Comparison of ENCODE assay signal across 11 cellular contexts in the genomic region with DNA sequence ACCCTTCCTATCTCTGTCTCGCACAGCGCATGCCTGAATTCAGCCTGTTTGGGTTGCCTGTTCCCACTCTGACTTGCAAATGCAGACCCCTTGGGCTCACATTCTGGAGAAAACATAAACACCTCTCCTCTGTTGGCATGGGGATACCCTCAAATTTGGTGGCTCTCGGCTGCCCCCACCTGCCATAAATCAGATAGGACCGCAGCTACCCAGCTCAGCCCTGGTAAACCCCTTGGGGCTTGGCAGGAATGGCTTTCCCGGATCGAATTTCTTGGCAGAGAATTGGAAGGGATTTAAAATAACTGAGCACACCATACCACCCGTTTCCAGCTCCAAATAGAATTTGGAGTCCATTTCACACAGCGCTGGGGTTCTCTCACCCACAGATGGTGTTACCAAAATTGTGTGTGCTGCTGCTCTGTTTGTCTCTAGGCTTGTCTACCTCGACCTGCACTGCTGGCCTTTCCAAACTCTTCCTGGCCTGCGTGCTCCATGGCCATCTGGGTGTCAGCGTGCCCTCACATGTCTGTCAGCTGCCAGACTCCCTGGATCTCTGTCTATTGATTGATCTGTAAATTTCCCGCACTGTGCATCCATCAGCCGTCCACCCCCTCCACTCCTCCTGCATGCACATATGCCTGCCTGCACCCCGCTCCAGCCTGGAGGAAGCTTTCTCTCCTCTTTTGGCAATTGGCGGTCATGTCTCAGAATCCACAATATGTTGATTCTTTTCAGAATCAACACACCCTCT.
A peak's percentile ranks its signal among the peaks of the same experiment; 100 is the strongest.
DNase-seq lines count a peak whose midpoint lies in the region; ATAC-seq, FAIRE-seq and TF ChIP-seq lines count a peak whose summit lies in the region.
"Had no signal": no experiment of that assay in that cellular context is flagged by ENCODE, and none has a peak within 500 bp of the region (broad histone marks: within the 10 kb centered on the region; RNA-seq: fewer than 3 reads in every experiment).

No MANE protein-coding gene starts in this region.

- POLR2A ChIA-PET in GM10248 (lab: Yijun Ruan, JAX) = no interaction called here

- H3K9me3 ChIP-seq in WERI-Rb-1 (ENCODE audit: severe bottlenecking) (no peaks in the 10 kb centered on the region), right cardiac atrium (ENCODE audit: control insufficient read depth, low read length) (no peaks in the 10 kb centered on the region)

- ATAC-seq in right cardiac atrium = peak; percentile 60 to 66
- peak; percentile 8 for ATAC-seq in stimulated activated effector memory CD8-positive, alpha-beta T cell treated with anti-CD3 and anti-CD28 coated beads, Interleukin-12 subunit alpha, Interleukin-12 subunit beta, amount 100 ng/mL, for 72 hours
- ATAC-seq: left colon had no signal

- TF ChIP-seq CTCF in WERI-Rb-1 (IDR thresholded peaks at IDR 0.05; ENCODE audit: low read depth, low read length) (peak; percentile 62; the same call in 1 of the 2 replicates), GM10248 (IDR thresholded peaks at IDR 0.05; ENCODE audit: control extremely low read depth, extremely low read depth, low read depth, missing control alignments) (no peak)

- FAIRE-seq in urothelium cell line (lab: Jason Lieb, UNC) = no peak
- FAIRE-seq: A204.1 had no signal

- H3K4me1 Mint-ChIP-seq in stimulated activated effector memory CD8-positive, alpha-beta T cell treated with anti-CD3 and anti-CD28 coated beads, Interleukin-12 subunit alpha, Interleukin-12 subunit beta, amount 100 ng/mL, for 72 hours = no peaks in the 10 kb centered on the region
- H3K4me1 Mint-ChIP-seq: central memory CD8-positive, alpha-beta T cell had no signal

- H3K27ac ChIP-seq in WERI-Rb-1 = peak overlapping the region; percentile 34
- H3K27ac ChIP-seq in right cardiac atrium (ENCODE audit: low read length) = no peak overlapping the region

- peak in 2 of 3 experiments; percentile 23 to 67 for DNase-seq in NCI-H1417 (lab: John Stamatoyannopoulos, UW)
- no peak for DNase-seq in NCI-H1417 treated with DMSO at 0.1 percent for 48 hours (lab: John Stamatoyannopoulos, UW)
- DNase-seq in WERI-Rb-1 = peak; percentile 75
- no peak for DNase-seq in right cardiac atrium
- DNase-seq in stimulated activated effector memory CD8-positive, alpha-beta T cell treated with anti-CD3 and anti-CD28 coated beads, Interleukin-12 subunit alpha, Interleukin-12 subunit beta, amount 100 ng/mL, for 72 hours (ENCODE audit: low spot score in 2 of 2) = no peak
- no peak for DNase-seq in GM10248 (ENCODE audit: extremely low spot score)
- no peak for DNase-seq in urothelium cell line (ENCODE audit: low spot score)
- no peak for DNase-seq in OCI-M1 (lab: John Stamatoyannopoulos, UW)
- DNase-seq: left colon had no signal

- no peaks in the 10 kb centered on the region for H3K36me3 ChIP-seq in WERI-Rb-1

- 36% methylated on average over 15 of the region's 15 CpGs for WGBS in right cardiac atrium

- peaks cover 10% of the 10 kb centered on the region for H3K9me3 Mint-ChIP-seq in stimulated activated effector memory CD8-positive, alpha-beta T cell treated with anti-CD3 and anti-CD28 coated beads, Interleukin-12 subunit alpha, Interleukin-12 subunit beta, amount 100 ng/mL, for 72 hours

- no peaks in the 10 kb centered on the region for H3K36me3 Mint-ChIP-seq in stimulated activated effector memory CD8-positive, alpha-beta T cell treated with anti-CD3 and anti-CD28 coated beads, Interleukin-12 subunit alpha, Interleukin-12 subunit beta, amount 100 ng/mL, for 72 hours

- no peak overlapping the region for H3K27ac Mint-ChIP-seq in stimulated activated effector memory CD8-positive, alpha-beta T cell treated with anti-CD3 and anti-CD28 coated beads, Interleukin-12 subunit alpha, Interleukin-12 subunit beta, amount 100 ng/mL, for 72 hours

- CTCF ChIA-PET in GM10248 (lab: Yijun Ruan, JAX) = no interaction called here

- no peak overlapping the region for H3K4me3 Mint-ChIP-seq in stimulated activated effector memory CD8-positive, alpha-beta T cell treated with anti-CD3 and anti-CD28 coated beads, Interleukin-12 subunit alpha, Interleukin-12 subunit beta, amount 100 ng/mL, for 72 hours
- H3K4me3 Mint-ChIP-seq: central memory CD8-positive, alpha-beta T cell had no signal

- intact Hi-C loops in right cardiac atrium (cut with DNase I) = loop anchor here in 3 of 4 donors (5.0 to 10.0 kb wide), 3 partner anchors 90 to 440 kb away; no protein-coding TSS in a partner anchor

- H3K4me3 ChIP-seq in WERI-Rb-1 (ENCODE audit: low read depth, low read length) (no peak overlapping the region), right cardiac atrium (ENCODE audit: low read length) (no peak overlapping the region)

- H3K4me1 ChIP-seq in right cardiac atrium (ENCODE audit: control insufficient read depth, insufficient read depth, low read length) = no peaks in the 10 kb centered on the region

- H3K27me3 ChIP-seq in WERI-Rb-1 (ENCODE audit: insufficient read depth, low read depth, severe bottlenecking) (no peaks in the 10 kb centered on the region), right cardiac atrium (ENCODE audit: control insufficient read depth, insufficient read depth) (no peaks in the 10 kb centered on the region)

Comparison
In these comparisons a context has a peak if more than half of its experiments do, and no peak if none do; other contexts are left out.
1. DNase-seq: peak in NCI-H1417 (2 of 3) and WERI-Rb-1 (single experiment); none in NCI-H1417 treated with DMSO at 0.1 percent for 48 hours (single experiment), right cardiac atrium (0 of 3), stimulated activated effector memory CD8-positive, alpha-beta T cell treated with anti-CD3 and anti-CD28 coated beads, Interleukin-12 subunit alpha, Interleukin-12 subunit beta, amount 100 ng/mL, for 72 hours (0 of 2), GM10248 (single experiment), urothelium cell line (single experiment) and OCI-M1 (single experiment).